3 cellular contexts compared by ENCODE assay signal in the genomic region with DNA sequence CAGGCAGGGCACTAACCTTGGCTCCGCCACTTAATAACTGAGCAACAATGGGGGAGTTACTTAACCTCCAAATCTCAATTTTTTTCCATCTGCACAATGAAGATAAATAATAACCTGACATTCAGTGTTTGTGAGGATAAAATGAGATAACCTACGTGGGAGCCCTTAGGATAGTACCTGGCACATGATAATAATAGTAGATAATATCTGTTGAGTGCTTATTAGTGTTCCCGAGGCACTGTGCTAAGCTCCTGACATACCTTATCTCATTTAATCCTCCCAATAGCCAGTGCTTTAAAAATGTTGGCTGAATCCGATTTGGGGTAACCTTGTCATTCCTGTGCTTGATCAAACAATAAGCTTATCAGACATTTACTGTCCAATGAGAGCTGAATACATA.
"Had no signal": no experiment of that assay in that cellular context is flagged by ENCODE, and none has a peak within 500 bp of the region (broad histone marks: within the 10 kb centered on the region; RNA-seq: fewer than 3 reads in every experiment).

No MANE protein-coding gene starts in this region.

- H3K4me3 ChIP-seq: GM12878 had no signal

- DNase-seq: GDM1, GF-D8 had no signal

- ATAC-seq: GM12878 had no signal
